In the genomic region with DNA sequence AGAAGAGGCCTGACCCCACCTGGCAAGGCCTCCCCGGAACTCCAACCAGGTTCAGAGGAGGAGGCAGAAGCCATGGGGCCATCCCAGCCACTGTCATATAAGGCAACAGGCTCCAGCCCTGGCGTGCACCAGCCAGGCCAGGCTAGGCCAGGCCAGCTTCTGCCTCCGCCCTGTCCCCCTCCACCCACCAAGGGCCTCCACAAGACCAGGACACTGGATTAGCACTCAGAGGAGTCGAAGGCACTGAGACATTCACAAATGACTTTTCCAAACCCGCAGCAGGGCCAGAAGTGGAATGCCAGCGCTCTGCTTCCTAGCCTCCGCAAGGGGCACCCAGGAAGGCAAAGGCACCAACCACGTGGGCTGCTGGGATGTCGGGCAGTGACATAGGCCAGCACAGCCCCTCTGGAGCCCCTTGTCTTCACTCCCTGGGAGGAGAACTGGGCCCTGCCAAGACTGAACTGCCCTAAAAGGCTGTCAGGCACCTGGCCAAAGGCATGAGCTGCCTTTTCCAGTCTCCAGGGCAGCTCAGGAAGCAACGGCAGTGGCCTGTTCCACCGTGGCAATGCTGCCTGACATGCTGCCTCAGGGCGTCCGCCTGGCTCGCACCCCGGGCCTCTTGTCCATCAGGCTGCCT, we compare ENCODE assay signal across 8 cellular contexts. TPM values are rescaled to one million over a fixed set of nuclear protein-coding genes. Genes with fewer than 3 reads are reported as not detected.
A peak's percentile ranks its signal among the peaks of the same experiment; 100 is the strongest.
DNase-seq lines count a peak whose midpoint lies in the region; ATAC-seq and TF ChIP-seq lines count a peak whose summit lies in the region.

No MANE protein-coding gene starts in this region.

- no peaks in the 10 kb centered on the region for H3K36me3 Mint-ChIP-seq in endodermal cell (ENCODE audit: low read depth)
- no peaks in the 10 kb centered on the region for H3K36me3 Mint-ChIP-seq in CD8-positive, alpha-beta T cell

- peaks cover 4% of the 10 kb centered on the region for H3K27me3 Mint-ChIP-seq in endodermal cell (ENCODE audit: insufficient read depth)
- H3K27me3 Mint-ChIP-seq in CD8-positive, alpha-beta T cell (ENCODE audit: low read depth) = no peaks in the 10 kb centered on the region

- no peaks in the 10 kb centered on the region for H3K36me3 ChIP-seq in endodermal cell (ENCODE audit: control insufficient read depth, insufficient read depth, low read length)
- H3K36me3 ChIP-seq in lower lobe of right lung = no peaks in the 10 kb centered on the region
- no peaks in the 10 kb centered on the region for H3K36me3 ChIP-seq in CD8-positive, alpha-beta T cell (ENCODE audit: insufficient read depth, low read length)
- H3K36me3 ChIP-seq in brain microvascular endothelial cell (replicated peaks) = no peaks in the 10 kb centered on the region

- H3K27ac Mint-ChIP-seq in endodermal cell = peak overlapping the region; percentile 82
- H3K27ac Mint-ChIP-seq in CD8-positive, alpha-beta T cell = no peak overlapping the region

- POLR2A ChIA-PET in CD8-positive, alpha-beta T cell (lab: Charles Lee) = no interaction called here

- DNase-seq in NCI-H446 treated with DMSO at 0.1 percent for 48 hours (lab: John Stamatoyannopoulos, UW) (peak; percentile 16), endodermal cell (peak; percentile 93), lower lobe of right lung (peak; percentile 65), UCSD-AML1 (lab: John Stamatoyannopoulos, UW; ENCODE audit: unreplicated experiment) (no peak), brain microvascular endothelial cell (no peak)
- DNase-seq in activated effector memory CD4-positive, alpha-beta T cell treated with anti-CD3 and anti-CD28 coated beads, Interleukin-2, amount 50 U/mL, for 16 hours = no peak
- no peak for DNase-seq in CD8-positive, alpha-beta T cell

- CTCF ChIA-PET in CD8-positive, alpha-beta T cell (lab: Charles Lee) = no interaction called here

- H3K27me3 ChIP-seq in endodermal cell (ENCODE audit: control insufficient read depth, insufficient read depth, low read length, poor library complexity, severe bottlenecking) (no peaks in the 10 kb centered on the region), lower lobe of right lung (ENCODE audit: low read depth) (no peaks in the 10 kb centered on the region), brain microvascular endothelial cell (replicated peaks) (no peaks in the 10 kb centered on the region)
- H3K27me3 ChIP-seq in CD8-positive, alpha-beta T cell (ENCODE audit: insufficient read depth, low read length) = no peaks in the 10 kb centered on the region

- H3K4me1 Mint-ChIP-seq in endodermal cell = peaks cover 12% of the 10 kb centered on the region
- peaks cover 32% of the 10 kb centered on the region for H3K4me1 Mint-ChIP-seq in CD8-positive, alpha-beta T cell (ENCODE audit: low read depth)

- ATAC-seq in lower lobe of right lung = peak; percentile 90
- ATAC-seq in CD8-positive, alpha-beta T cell = no peak

- intact Hi-C loops in lower lobe of right lung (cut with DNase I) = no loop called here
- intact Hi-C loops in CD8-positive, alpha-beta T cell (cut with DNase I, micrococcal nuclease) = no loop called here

- H3K27ac ChIP-seq in endodermal cell (ENCODE audit: low read depth, low read length) (peak overlapping the region; percentile 78), lower lobe of right lung (peak overlapping the region; percentile 59), temporal lobe (ENCODE audit: low read depth, low read length) (peak overlapping the region; percentile 51), brain microvascular endothelial cell (no peak overlapping the region)
- H3K27ac ChIP-seq in CD8-positive, alpha-beta T cell (ENCODE audit: low read depth, low read length) = no peak overlapping the region

- H3K9me3 ChIP-seq in endodermal cell (ENCODE audit: control insufficient read depth, low read length) (no peaks in the 10 kb centered on the region), lower lobe of right lung (no peaks in the 10 kb centered on the region)
- no peaks in the 10 kb centered on the region for H3K9me3 ChIP-seq in CD8-positive, alpha-beta T cell (ENCODE audit: low read length)

- no peak overlapping the region for H3K4me3 Mint-ChIP-seq in endodermal cell
- H3K4me3 Mint-ChIP-seq in CD8-positive, alpha-beta T cell = no peak overlapping the region

- H3K4me1 ChIP-seq in endodermal cell (ENCODE audit: control insufficient read depth, insufficient read depth, low read length) (peaks cover 7% of the 10 kb centered on the region), lower lobe of right lung (peaks cover 19% of the 10 kb centered on the region)
- peaks cover 12% of the 10 kb centered on the region for H3K4me1 ChIP-seq in CD8-positive, alpha-beta T cell (ENCODE audit: insufficient read depth, low read length)

- in situ Hi-C loops in brain microvascular endothelial cell (cut with HindIII; ENCODE audit: low pct_ligation_motif_present, low sequenced_read_pairs) = no loop called here

- no peak overlapping the region for H3K4me3 ChIP-seq in endodermal cell (ENCODE audit: low read length)
- peak overlapping the region; percentile 31 for H3K4me3 ChIP-seq in lower lobe of right lung
- H3K4me3 ChIP-seq in CD8-positive, alpha-beta T cell (ENCODE audit: low read depth, low read length) = no peak overlapping the region
- H3K4me3 ChIP-seq in brain microvascular endothelial cell (ENCODE audit: low read depth, low read length) = no peak overlapping the region

- WGBS in endodermal cell (ENCODE audit: insufficient coverage in 1 of 2, insufficient read length in 1 of 2), 2 experiments = 49 to 71% methylated on average over 6 to 15 of the region's 15 CpGs

- TF ChIP-seq CTCF in endodermal cell (conservative IDR thresholded peaks at IDR 0.05) (no peak), lower lobe of right lung (IDR thresholded peaks at IDR 0.05) (no peak), brain microvascular endothelial cell (IDR thresholded peaks at IDR 0.05; ENCODE audit: low read depth, low read length, missing control alignments) (no peak)
- no peak for TF ChIP-seq CTCF in CD8-positive, alpha-beta T cell (IDR thresholded peaks at IDR 0.05)

- H3K9ac ChIP-seq in endodermal cell (ENCODE audit: extremely low read depth, low read length, poor library complexity, severe bottlenecking) = no peak overlapping the region

- H3K9me3 Mint-ChIP-seq in endodermal cell = no peaks in the 10 kb centered on the region
- H3K9me3 Mint-ChIP-seq in CD8-positive, alpha-beta T cell = no peaks in the 10 kb centered on the region

RNA-seq across cellular contexts. Expression of a gene that starts 37.6 kb away (rescaled TPM):
- total RNA-seq in endodermal cell (10 to 100 TPM; 82.5 to 92.1 TPM), lower lobe of right lung (24.3 TPM), temporal lobe (42.8 TPM)
- polyA plus RNA-seq in endodermal cell (2013, experiment 1 of 2) = 76.4 TPM
- 67.9 TPM for polyA plus RNA-seq in endodermal cell (2013, experiment 2 of 2)
- 10 to 100 TPM; 40.0 to 45.7 TPM for total RNA-seq in CD8-positive, alpha-beta T cell

RNA-seq across cellular contexts. Expression of a gene that starts 49.7 kb away (rescaled TPM):
- total RNA-seq in endodermal cell (10 to 100 TPM; 14.6 to 16.7 TPM), lower lobe of right lung (9.4 TPM), temporal lobe (5.4 TPM)
- 13.0 TPM for polyA plus RNA-seq in endodermal cell (2013, experiment 1 of 2)
- 14.1 TPM for polyA plus RNA-seq in endodermal cell (2013, experiment 2 of 2)
- total RNA-seq in CD8-positive, alpha-beta T cell = 10 to 100 TPM; 13.9 to 16.4 TPM

Comparison
In these comparisons a context has a peak if more than half of its experiments do, and no peak if none do; other contexts are left out.
1. DNase-seq: peak in NCI-H446 treated with DMSO at 0.1 percent for 48 hours (single experiment), endodermal cell (single experiment) and lower lobe of right lung (single experiment); none in activated effector memory CD4-positive, alpha-beta T cell treated with anti-CD3 and anti-CD28 coated beads, Interleukin-2, amount 50 U/mL, for 16 hours (single experiment), UCSD-AML1 (single experiment), CD8-positive, alpha-beta T cell (0 of 7) and brain microvascular endothelial cell (single experiment).
2. H3K27ac ChIP-seq: peak in endodermal cell (single experiment), lower lobe of right lung (single experiment) and temporal lobe (single experiment); none in CD8-positive, alpha-beta T cell (single experiment) and brain microvascular endothelial cell (single experiment).